In the genomic region with DNA sequence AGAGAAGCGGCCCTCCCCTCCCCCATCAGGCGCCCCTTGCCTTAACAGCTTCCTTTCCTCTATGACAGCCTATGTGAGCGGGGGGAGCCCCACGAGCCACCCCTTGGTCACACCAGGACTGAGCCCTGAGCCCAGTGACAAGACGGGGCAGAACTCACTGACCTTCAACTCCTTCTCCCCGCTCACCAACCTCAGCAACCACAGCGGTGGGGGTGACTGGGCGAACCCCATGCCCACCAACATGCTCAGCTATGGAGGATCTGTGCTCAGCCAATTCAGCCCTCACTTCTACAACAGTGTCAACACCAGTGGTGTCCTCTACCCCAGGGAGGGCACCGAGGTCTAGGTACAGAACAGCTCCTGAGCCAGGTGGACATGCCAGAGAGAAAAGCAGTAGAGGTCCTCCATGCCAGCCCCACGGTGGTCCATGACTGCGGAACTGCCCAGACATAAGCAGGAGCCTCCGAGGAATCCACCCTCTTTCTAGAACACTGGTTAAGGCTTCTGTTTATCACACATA, we compare ENCODE assay signal across 1 cellular context.
TF ChIP-seq lines count a peak whose summit lies in the region.

No MANE protein-coding gene starts in this region.

TF ChIP-seq in H1, 55 proteins besides CTCF, POLR2A, EP300 and RAD21:
- TF ChIP-seq HDAC2 (IDR thresholded peaks at IDR 0.05; ENCODE audit: borderline replicate concordance in 1 of 2, low read depth in 2 of 2, low read length in 2 of 2): no peak
- TF ChIP-seq, protein P1, sequence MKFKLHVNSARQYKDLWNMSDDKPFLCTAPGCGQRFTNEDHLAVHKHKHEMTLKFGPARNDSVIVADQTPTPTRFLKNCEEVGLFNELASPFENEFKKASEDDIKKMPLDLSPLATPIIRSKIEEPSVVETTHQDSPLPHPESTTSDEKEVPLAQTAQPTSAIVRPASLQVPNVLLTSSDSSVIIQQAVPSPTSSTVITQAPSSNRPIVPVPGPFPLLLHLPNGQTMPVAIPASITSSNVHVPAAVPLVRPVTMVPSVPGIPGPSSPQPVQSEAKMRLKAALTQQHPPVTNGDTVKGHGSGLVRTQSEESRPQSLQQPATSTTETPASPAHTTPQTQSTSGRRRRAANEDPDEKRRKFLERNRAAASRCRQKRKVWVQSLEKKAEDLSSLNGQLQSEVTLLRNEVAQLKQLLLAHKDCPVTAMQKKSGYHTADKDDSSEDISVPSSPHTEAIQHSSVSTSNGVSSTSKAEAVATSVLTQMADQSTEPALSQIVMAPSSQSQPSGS (IDR thresholded peaks at IDR 0.05; ENCODE audit: low read length): no peak
- TF ChIP-seq BCL11A (IDR thresholded peaks at IDR 0.05; ENCODE audit: low read depth in 2 of 2, low read length in 2 of 2): no peak
